Comparison of ENCODE assay signal across 17 cellular contexts in genomic region chr1:9529190-9529589, GRCh38. TPM values are rescaled to one million over a fixed set of nuclear protein-coding genes. Genes with fewer than 3 reads are reported as not detected.
DNase-seq lines count a peak whose midpoint lies in the region; ATAC-seq, FAIRE-seq and TF ChIP-seq lines count a peak whose summit lies in the region.
"Had no signal": no experiment of that assay in that cellular context is flagged by ENCODE, and none has a peak within 500 bp of the region (broad histone marks: within the 10 kb centered on the region; RNA-seq: fewer than 3 reads in every experiment).

No MANE protein-coding gene starts in this region.

- WGBS in H1 (ENCODE audit: extremely low coverage in 1 of 2, insufficient coverage in 1 of 2, insufficient read length in 1 of 2, insufficient replicate concordance in 2 of 2, low coverage in 1 of 2, low lambda C conversion rate in 2 of 2, missing lambda C conversion rate in 1 of 2), 2 experiments: 92% methylated on average over 7 of the region's 8 CpGs; no CpG with 5 or more reads in 1 of the 2 experiments

- no peaks in the 10 kb centered on the region for H3K9me3 Mint-ChIP-seq in activated CD4-positive, alpha-beta T cell treated with anti-CD3 and anti-CD28 coated beads, Interleukin-2, amount 10 ng/mL, durations not matched to agents 24 days and 14 days
- no peaks in the 10 kb centered on the region for H3K9me3 Mint-ChIP-seq in stimulated activated naive B cell treated with anti-CD40 and anti-IgM and Interleukin-4, amounts not matched to agents 10 μg/mL and 1 μg/mL and 100 μg/mL, for 72 hours
- H3K9me3 Mint-ChIP-seq: activated T-helper 2 cell treated with anti-CD3 and anti-CD28 coated beads, Interferon-gamma antibody, Interleukin-2, Interleukin-4, amounts not matched to agents 10 μg/mL and 5 μg/mL and 100 μg/mL, durations not matched to agents 14 hours and 24 hours and 36 hours; natural killer cell treated with Interleukin-12 subunit alpha and Interleukin-12 subunit beta and Interleukin-15 and Interleukin-18, amount 100 ng/mL, for 72 hours had no signal

- no peak for TF ChIP-seq POLR2A in H1 (IDR thresholded peaks at IDR 0.05; ENCODE audit: control extremely low read depth in 1 of 2, low read depth in 2 of 2, low read length in 2 of 2)

- H3K27me3 Mint-ChIP-seq in activated CD4-positive, alpha-beta T cell treated with anti-CD3 and anti-CD28 coated beads, Interleukin-2, amount 10 ng/mL, durations not matched to agents 24 days and 14 days: no peaks in the 10 kb centered on the region
- H3K27me3 Mint-ChIP-seq in stimulated activated naive B cell treated with anti-CD40 and anti-IgM and Interleukin-4, amounts not matched to agents 10 μg/mL and 1 μg/mL and 100 μg/mL, for 72 hours: no peaks in the 10 kb centered on the region
- H3K27me3 Mint-ChIP-seq: natural killer cell treated with Interleukin-12 subunit alpha and Interleukin-12 subunit beta and Interleukin-15 and Interleukin-18, amount 100 ng/mL, for 72 hours had no signal

- no peaks in the 10 kb centered on the region for H3K79me2 ChIP-seq in H1 (ENCODE audit: control insufficient read depth in 1 of 2, insufficient read depth in 2 of 2, low read length in 2 of 2)

- CTCF ChIA-PET in H1 (lab: Charles Lee; ENCODE audit: partially characterized antibody): interaction anchor here (1.1 to 1.7 kb wide), 4 partner anchors 12 to 37 kb away, joined by 3 to 4 read pairs (median 4); no protein-coding TSS in a partner anchor

- 0 out of 2 replicates have a peak overlapping the region, but pooled peaks have one; percentile 2 for H2AFZ ChIP-seq in H1 (ENCODE audit: low read length)

- H3K4me1 ChIP-seq in H1 (replicated peaks in 1 of 4; ENCODE audit: control insufficient read depth in 3 of 4, insufficient read depth in 4 of 4, low read length in 3 of 4) (no peaks in the 10 kb centered on the region), right atrium auricular region (no peaks in the 10 kb centered on the region), HAP-1 (no peaks in the 10 kb centered on the region)
- H3K4me1 ChIP-seq: Peyer's patch, tibial artery had no signal

- no peak for FAIRE-seq in H1 (lab: Jason Lieb, UNC)
- FAIRE-seq: HTR-8/SVneo had no signal

- no peak overlapping the region; the same call in 1 of the 2 replicates for H4K8ac ChIP-seq in H1 (ENCODE audit: extremely low read depth, insufficient read depth, low read length)

- TF ChIP-seq EP300 in H1 (IDR thresholded peaks at IDR 0.05; ENCODE audit: borderline replicate concordance in 1 of 2, low read depth in 2 of 2, low read length in 2 of 2): no peak

- H2BK12ac ChIP-seq in H1 (ENCODE audit: low read depth, low read length): no peak overlapping the region

- H3K4me3 Mint-ChIP-seq in activated CD4-positive, alpha-beta T cell treated with anti-CD3 and anti-CD28 coated beads, Interleukin-2, amount 10 ng/mL, durations not matched to agents 24 days and 14 days: no peak overlapping the region
- H3K4me3 Mint-ChIP-seq in stimulated activated naive B cell treated with anti-CD40 and anti-IgM and Interleukin-4, amounts not matched to agents 10 μg/mL and 1 μg/mL and 100 μg/mL, for 72 hours: no peak overlapping the region
- H3K4me3 Mint-ChIP-seq: natural killer cell treated with Interleukin-12 subunit alpha and Interleukin-12 subunit beta and Interleukin-15 and Interleukin-18, amount 100 ng/mL, for 72 hours had no signal

- no peaks in the 10 kb centered on the region for H3K9me3 ChIP-seq in H1 (ENCODE audit: insufficient read depth in 2 of 2, low read depth in 1 of 2, low read length in 1 of 2)
- H3K9me3 ChIP-seq in right atrium auricular region: no peaks in the 10 kb centered on the region
- no peaks in the 10 kb centered on the region for H3K9me3 ChIP-seq in HAP-1
- H3K9me3 ChIP-seq: Peyer's patch, tibial artery had no signal

- no peak overlapping the region for H3K14ac ChIP-seq in H1 (ENCODE audit: insufficient read length)

- POLR2A ChIA-PET in H1 (lab: Charles Lee; ENCODE audit: partially characterized antibody): interaction anchor here (1.1 to 1.5 kb wide), 3 partner anchors 10 to 43 kb away, joined by 3 to 5 read pairs (median 3); partner anchors contain the start of gene SLC25A33

- H3K36me3 ChIP-seq in H1 (ENCODE audit: control insufficient read depth in 2 of 4, insufficient read depth in 4 of 4, low read length in 3 of 4) (no peaks in the 10 kb centered on the region), right atrium auricular region (no peaks in the 10 kb centered on the region), HAP-1 (replicated peaks) (no peaks in the 10 kb centered on the region)
- H3K36me3 ChIP-seq: Peyer's patch, tibial artery had no signal

- no peak overlapping the region for H4K91ac ChIP-seq in H1 (replicated peaks; ENCODE audit: insufficient read length, low read length)

- no peaks in the 10 kb centered on the region for H3K79me1 ChIP-seq in H1 (ENCODE audit: low read depth, low read length)

- no peak for TF ChIP-seq RAD21 in H1 (IDR thresholded peaks at IDR 0.05 in 1 of 2, conservative IDR thresholded peaks at IDR 0.05 in 1 of 2; ENCODE audit: low read depth in 2 of 2, low read length in 2 of 2)

- in situ Hi-C loops in HAP-1 (cut with MboI; ENCODE audit: low sequenced_read_pairs): no loop called here

- no peaks in the 10 kb centered on the region for H3K27me3 ChIP-seq in H1 (replicated peaks in 1 of 4; ENCODE audit: control insufficient read depth in 3 of 4, extremely low read depth in 1 of 4, insufficient read depth in 3 of 4, low read length in 3 of 4)
- no peaks in the 10 kb centered on the region for H3K27me3 ChIP-seq in right atrium auricular region
- no peaks in the 10 kb centered on the region for H3K27me3 ChIP-seq in HAP-1 (ENCODE audit: low read depth)
- H3K27me3 ChIP-seq: Peyer's patch, tibial artery had no signal

- peak; percentile 17 for DNase-seq in activated CD4-positive, alpha-beta T cell treated with anti-CD3 and anti-CD28 coated beads for 48 hours
- DNase-seq in activated CD4-positive, alpha-beta T cell treated with anti-CD3 and anti-CD28 coated beads, Interleukin-2, amount 10 ng/mL, durations not matched to agents 24 days and 14 days: no peak
- DNase-seq in NCI-H1436 treated with DMSO at 0.1 percent for 48 hours (lab: John Stamatoyannopoulos, UW) (peak; percentile 3), H1 (ENCODE audit: low read depth in 1 of 2, low spot score in 2 of 2) (no peak), right atrium auricular region (ENCODE audit: low spot score) (no peak), HAP-1 (ENCODE audit: low spot score in 2 of 2) (no peak), COLO668 (lab: John Stamatoyannopoulos, UW; ENCODE audit: unreplicated experiment) (no peak)
- no peak for DNase-seq in stimulated activated naive B cell treated with anti-CD40 and anti-IgM and Interleukin-4, amounts not matched to agents 10 μg/mL and 1 μg/mL and 100 μg/mL, for 72 hours
- DNase-seq: cerebellar nuclear complex, GDM1, islet precursor cell, NCI-H146, tibial artery had no signal

- H2BK5ac ChIP-seq in H1 (ENCODE audit: low read depth, low read length): no peak overlapping the region; the same call in 1 of the 2 replicates

- no peak overlapping the region for H3K9ac ChIP-seq in H1 (replicated peaks in 1 of 4; ENCODE audit: extremely low read depth in 1 of 4, low read depth in 3 of 4, low read length in 3 of 4)

- no peak overlapping the region for H3K23ac ChIP-seq in H1 (ENCODE audit: insufficient read length)

- no peak overlapping the region for H3K27ac Mint-ChIP-seq in activated CD4-positive, alpha-beta T cell treated with anti-CD3 and anti-CD28 coated beads, Interleukin-2, amount 10 ng/mL, durations not matched to agents 24 days and 14 days
- H3K27ac Mint-ChIP-seq in stimulated activated naive B cell treated with anti-CD40 and anti-IgM and Interleukin-4, amounts not matched to agents 10 μg/mL and 1 μg/mL and 100 μg/mL, for 72 hours: no peak overlapping the region
- H3K27ac Mint-ChIP-seq: activated T-helper 2 cell treated with anti-CD3 and anti-CD28 coated beads, Interferon-gamma antibody, Interleukin-2, Interleukin-4, amounts not matched to agents 10 μg/mL and 5 μg/mL and 100 μg/mL, durations not matched to agents 14 hours and 24 hours and 36 hours; natural killer cell treated with Interleukin-12 subunit alpha and Interleukin-12 subunit beta and Interleukin-15 and Interleukin-18, amount 100 ng/mL, for 72 hours had no signal

- no peak overlapping the region for H2AK5ac ChIP-seq in H1 (ENCODE audit: low read depth, low read length)

- H2BK20ac ChIP-seq in H1 (ENCODE audit: low read length): no peak overlapping the region

- H3K4me1 Mint-ChIP-seq in activated CD4-positive, alpha-beta T cell treated with anti-CD3 and anti-CD28 coated beads, Interleukin-2, amount 10 ng/mL, durations not matched to agents 24 days and 14 days: no peaks in the 10 kb centered on the region
- H3K4me1 Mint-ChIP-seq in stimulated activated naive B cell treated with anti-CD40 and anti-IgM and Interleukin-4, amounts not matched to agents 10 μg/mL and 1 μg/mL and 100 μg/mL, for 72 hours: peaks cover 2 to 19% of the 10 kb centered on the region in 2 donors

- H3K23me2 ChIP-seq in H1 (ENCODE audit: low read depth, low read length): no peaks in the 10 kb centered on the region; the same call in 1 of the 2 replicates

- no peak for TF ChIP-seq CTCF in H1 (IDR thresholded peaks at IDR 0.05; ENCODE audit: control extremely low read depth in 1 of 3, insufficient read depth in 1 of 3, low read depth in 1 of 3, low read length in 3 of 3)
- no peak for TF ChIP-seq CTCF in right atrium auricular region (IDR thresholded peaks at IDR 0.05)

- peak; percentile 25 to 68 for ATAC-seq in stimulated activated naive B cell treated with anti-CD40 and anti-IgM and Interleukin-4, amounts not matched to agents 10 μg/mL and 1 μg/mL and 100 μg/mL, for 72 hours (replicated peaks)

- no peak overlapping the region for H2BK120ac ChIP-seq in H1 (replicated peaks; ENCODE audit: low read depth, low read length)

- no peak overlapping the region for H3K56ac ChIP-seq in H1 (replicated peaks; ENCODE audit: insufficient read length, low read depth, low read length)

- H3K4me2 ChIP-seq in H1 (ENCODE audit: insufficient read depth in 1 of 2, low read depth in 2 of 2, low read length in 2 of 2): no peak overlapping the region

- no peak overlapping the region for H3K4ac ChIP-seq in H1 (replicated peaks; ENCODE audit: insufficient read length, low read depth, low read length)

- H3K36me3 Mint-ChIP-seq in activated CD4-positive, alpha-beta T cell treated with anti-CD3 and anti-CD28 coated beads, Interleukin-2, amount 10 ng/mL, durations not matched to agents 24 days and 14 days (ENCODE audit: low read depth): no peaks in the 10 kb centered on the region
- no peaks in the 10 kb centered on the region for H3K36me3 Mint-ChIP-seq in stimulated activated naive B cell treated with anti-CD40 and anti-IgM and Interleukin-4, amounts not matched to agents 10 μg/mL and 1 μg/mL and 100 μg/mL, for 72 hours
- H3K36me3 Mint-ChIP-seq: natural killer cell treated with Interleukin-12 subunit alpha and Interleukin-12 subunit beta and Interleukin-15 and Interleukin-18, amount 100 ng/mL, for 72 hours had no signal

- no peak overlapping the region; the same call in 1 of the 2 replicates for H3K18ac ChIP-seq in H1 (ENCODE audit: extremely low read depth, low read length)

- no peak overlapping the region for H3K27ac ChIP-seq in H1 (ENCODE audit: low read depth, low read length)
- H3K27ac ChIP-seq in right atrium auricular region: no peak overlapping the region
- H3K27ac ChIP-seq: Peyer's patch, tibial artery had no signal

- no peak overlapping the region for H2BK15ac ChIP-seq in H1 (ENCODE audit: low read length)

- H3K4me3 ChIP-seq in H1 (ENCODE audit: extremely low read depth in 1 of 4, insufficient read depth in 2 of 4, low read depth in 3 of 4, low read length in 4 of 4) (no peak overlapping the region), right atrium auricular region (no peak overlapping the region), HAP-1 (no peak overlapping the region)
- H3K4me3 ChIP-seq: Peyer's patch, tibial artery had no signal

- no peaks in the 10 kb centered on the region for H4K20me1 ChIP-seq in H1 (replicated peaks in 1 of 2; ENCODE audit: control insufficient read depth in 1 of 2, insufficient read depth in 2 of 2, low read length in 2 of 2)

- H4K5ac ChIP-seq in H1 (ENCODE audit: insufficient read length, low read depth, low read length): no peak overlapping the region

- intact Hi-C loops in activated CD4-positive, alpha-beta T cell treated with anti-CD3 and anti-CD28 coated beads, Interleukin-2, amount 10 ng/mL, durations not matched to agents 24 days and 14 days (cut with micrococcal nuclease): no loop called here

RNA-seq across cellular contexts. Expression of gene SLC25A33, which starts 10.1 kb away (rescaled TPM):
- 11.4 and 12.4 TPM in 2 replicates for total RNA-seq in activated CD4-positive, alpha-beta T cell treated with anti-CD3 and anti-CD28 coated beads, Interleukin-2, amount 10 ng/mL, durations not matched to agents 24 days and 14 days
- 12.4 and 12.8 TPM in 2 replicates for total RNA-seq in H1 (2021; fragmentation: NEBNext Ultra II Directional; extraction: Animal tissue kit (Norgen Biotek cat#: 25700))
- polyA plus RNA-seq in H1 (2011; rRNA removed): 5.1 and 7.8 TPM in 2 replicates
- 7.7 TPM for polyA plus RNA-seq in H1 (2011; cell fraction: cytosol; rRNA removed)
- polyA plus RNA-seq in H1 (2011; cell fraction: nucleus; rRNA removed): 4.5 TPM
- polyA plus RNA-seq in H1 (2012, experiment 1 of 2): 7.0 to 8.1 TPM (median 7.4 TPM) in 4 replicates
- polyA plus RNA-seq in H1 (2012, experiment 2 of 2): 8.2 TPM
- 11.5 TPM for polyA plus RNA-seq in H1 (2013, experiment 1 of 2)
- 11.5 TPM for polyA plus RNA-seq in H1 (2013, experiment 2 of 2)
- polyA minus RNA-seq in H1 (2011; rRNA and poly(A)+ RNA removed): 4.5 and 4.8 TPM in 2 replicates
- polyA minus RNA-seq in H1 (2011; cell fraction: cytosol; rRNA and poly(A)+ RNA removed): 5.8 TPM
- polyA minus RNA-seq in H1 (2011; cell fraction: nucleus; rRNA and poly(A)+ RNA removed): 5.3 TPM
- total RNA-seq in right atrium auricular region: 10 to 100 TPM; 10.9 to 16.4 TPM

RNA-seq across cellular contexts. Expression of gene TMEM201, which starts 59.5 kb away (rescaled TPM):
- 35.9 and 37.3 TPM in 2 replicates for total RNA-seq in activated CD4-positive, alpha-beta T cell treated with anti-CD3 and anti-CD28 coated beads, Interleukin-2, amount 10 ng/mL, durations not matched to agents 24 days and 14 days
- 27.1 and 27.9 TPM in 2 replicates for total RNA-seq in H1 (2021; fragmentation: NEBNext Ultra II Directional; extraction: Animal tissue kit (Norgen Biotek cat#: 25700))
- polyA plus RNA-seq in H1 (2011; rRNA removed): 8.2 and 14.2 TPM in 2 replicates
- polyA plus RNA-seq in H1 (2011; cell fraction: cytosol; rRNA removed): 4.4 TPM
- 24.5 TPM for polyA plus RNA-seq in H1 (2011; cell fraction: nucleus; rRNA removed)
- 11.3 to 20.5 TPM (median 17.5 TPM) in 4 replicates for polyA plus RNA-seq in H1 (2012, experiment 1 of 2)
- polyA plus RNA-seq in H1 (2012, experiment 2 of 2): 17.2 TPM
- polyA plus RNA-seq in H1 (2013, experiment 1 of 2): 24.4 TPM
- 26.3 TPM for polyA plus RNA-seq in H1 (2013, experiment 2 of 2)
- polyA minus RNA-seq in H1 (2011; rRNA and poly(A)+ RNA removed): 6.7 and 6.9 TPM in 2 replicates
- 12.9 TPM for polyA minus RNA-seq in H1 (2011; cell fraction: cytosol; rRNA and poly(A)+ RNA removed)
- 20.1 TPM for polyA minus RNA-seq in H1 (2011; cell fraction: nucleus; rRNA and poly(A)+ RNA removed)
- total RNA-seq in right atrium auricular region: 10 to 100 TPM; 17.2 to 18.6 TPM

Comparison
In these comparisons a context has a peak if more than half of its experiments do, and no peak if none do; other contexts are left out.
1. DNase-seq: peak in activated CD4-positive, alpha-beta T cell treated with anti-CD3 and anti-CD28 coated beads for 48 hours (single experiment) and NCI-H1436 treated with DMSO at 0.1 percent for 48 hours (single experiment); none in activated CD4-positive, alpha-beta T cell treated with anti-CD3 and anti-CD28 coated beads, Interleukin-2, amount 10 ng/mL, durations not matched to agents 24 days and 14 days (single experiment), H1 (0 of 2), stimulated activated naive B cell treated with anti-CD40 and anti-IgM and Interleukin-4, amounts not matched to agents 10 μg/mL and 1 μg/mL and 100 μg/mL, for 72 hours (single experiment), right atrium auricular region (single experiment), HAP-1 (0 of 2) and COLO668 (single experiment).